8 cellular contexts compared by ENCODE assay signal in the genomic region with DNA sequence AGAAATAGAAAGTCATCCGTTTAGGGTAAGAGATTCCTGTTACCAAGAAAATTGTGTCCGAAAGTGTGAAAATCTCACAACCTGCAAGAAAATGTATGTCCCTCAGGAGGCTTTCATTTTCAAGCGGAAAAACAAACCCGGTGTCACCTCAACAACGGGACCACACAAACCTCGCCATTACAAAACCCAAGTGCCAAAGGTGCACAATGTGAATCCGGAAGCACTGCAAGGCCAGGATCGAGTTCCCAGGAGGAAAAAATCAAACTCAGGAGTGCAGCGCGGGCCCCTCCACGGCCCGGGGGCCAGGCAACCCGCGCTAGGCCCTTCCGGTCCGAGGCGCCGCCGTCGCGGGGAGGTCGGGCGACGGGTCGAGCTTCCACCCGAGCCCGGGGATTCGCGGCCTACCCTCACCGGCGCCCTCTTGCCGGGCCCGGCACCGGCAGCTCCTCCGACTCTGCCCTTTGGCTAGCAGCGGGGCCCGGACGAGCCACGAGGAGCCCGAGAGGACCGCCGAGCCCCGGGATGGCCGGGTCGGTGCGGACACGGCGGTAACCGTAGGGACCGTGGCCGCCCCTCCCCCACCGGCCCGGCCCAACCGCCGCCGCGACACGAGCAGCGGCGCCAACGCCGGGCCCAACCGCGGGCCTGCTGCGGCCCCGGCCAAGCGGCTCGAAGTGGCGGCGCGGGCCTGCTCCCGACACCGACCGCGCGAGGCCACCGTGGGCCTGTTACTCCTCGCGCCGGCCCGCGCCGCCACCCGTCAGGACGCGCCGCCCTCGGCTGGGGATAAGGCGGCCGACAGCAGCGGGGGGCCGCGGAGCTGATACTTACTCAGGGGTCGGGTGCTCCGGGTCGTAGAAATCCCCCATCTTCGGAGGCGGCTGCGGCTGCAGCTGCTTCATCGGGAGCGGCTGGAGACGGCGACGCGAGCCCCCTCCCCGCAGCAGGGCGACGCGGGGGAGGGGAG. TPM values are rescaled to one million over a fixed set of nuclear protein-coding genes. Genes with fewer than 3 reads are reported as not detected.
DNase-seq lines count a peak whose midpoint lies in the region; ATAC-seq, FAIRE-seq and TF ChIP-seq lines count a peak whose summit lies in the region.

No MANE protein-coding gene starts in this region.

- FAIRE-seq in pancreas (lab: Jason Lieb, UNC): no peak

- ATAC-seq in GM19025 (IDR thresholded peaks at IDR 0.05; ENCODE audit: low read depth, unreplicated experiment): peak; percentile 26
- ATAC-seq in HG03280 (IDR thresholded peaks at IDR 0.05; ENCODE audit: unreplicated experiment): peak; percentile 34
- peak; percentile 27 to 29 for ATAC-seq in activated naive CD4-positive, alpha-beta T cell treated with anti-CD3 and anti-CD28 coated beads, Interleukin-2, amount 50 U/mL, for 72 hours
- ATAC-seq in Right ventricle myocardium inferior: peak; percentile 30
- peak; percentile 39 to 65 (median 53) for ATAC-seq in pancreas

- 0 to 1% methylated on average over 66 to 108 of the region's 109 CpGs for WGBS in pancreas, 2 donors
- under 1% methylated on average over 109 of the region's 109 CpGs for WGBS in thymus

- no peaks in the 10 kb centered on the region for H3K9me3 ChIP-seq in SJCRH30 (replicated peaks)
- no peaks in the 10 kb centered on the region for H3K9me3 ChIP-seq in pancreas
- no peaks in the 10 kb centered on the region for H3K9me3 ChIP-seq in thymus (ENCODE audit: control insufficient read depth)

- H3K4me1 ChIP-seq in SJCRH30: peaks cover 7% of the 10 kb centered on the region; the same call in 1 of the 2 replicates
- H3K4me1 ChIP-seq in pancreas: peaks cover 24 to 50% (median 40%) of the 10 kb centered on the region in 3 donors
- H3K4me1 ChIP-seq in thymus (ENCODE audit: control insufficient read depth, insufficient read depth, low read length): peaks cover 9% of the 10 kb centered on the region

- H3K4me3 ChIP-seq in SJCRH30 (peak overlapping the region; percentile 92), pancreas (peak overlapping the region; percentile 90 to 97 (median 92)), thymus (ENCODE audit: low read length) (peak overlapping the region; percentile 96)

- H3K9me3 Mint-ChIP-seq in activated naive CD4-positive, alpha-beta T cell treated with anti-CD3 and anti-CD28 coated beads, Interleukin-2, amount 50 U/mL, for 72 hours: no peaks in the 10 kb centered on the region

- intact Hi-C loops in Right ventricle myocardium inferior (cut with DNase I): loop anchor here (10.0 kb wide), 1 partner anchor 121 kb away; the partner anchor contains the start of genes KIF9 and KLHL18
- intact Hi-C loops in pancreas (cut with DNase I): no loop called here

- TF ChIP-seq CTCF in pancreas (IDR thresholded peaks at IDR 0.05): no peak

- peaks cover 3% of the 10 kb centered on the region; the same call in 1 of the 2 replicates for H3K36me3 ChIP-seq in SJCRH30
- H3K36me3 ChIP-seq in pancreas: no peaks in the 10 kb centered on the region
- no peaks in the 10 kb centered on the region for H3K36me3 ChIP-seq in thymus (ENCODE audit: control insufficient read depth, insufficient read depth)

- H3K36me3 Mint-ChIP-seq in activated naive CD4-positive, alpha-beta T cell treated with anti-CD3 and anti-CD28 coated beads, Interleukin-2, amount 50 U/mL, for 72 hours: peaks cover 19 to 29% of the 10 kb centered on the region in 2 donors

- H3K27ac ChIP-seq in SJCRH30: peak overlapping the region; percentile 88
- H3K27ac ChIP-seq in pancreas: peak overlapping the region; percentile 90 to 95 (median 93)
- peak overlapping the region; percentile 96 for H3K27ac ChIP-seq in thymus (ENCODE audit: low read depth)

- H3K27ac Mint-ChIP-seq in activated naive CD4-positive, alpha-beta T cell treated with anti-CD3 and anti-CD28 coated beads, Interleukin-2, amount 50 U/mL, for 72 hours: peak overlapping the region; percentile 94 to 100

- DNase-seq in AG08396 (ENCODE audit: low spot score): peak; percentile 65
- peak; percentile 17 to 41 for DNase-seq in SJCRH30
- peak; percentile 63 to 75 for DNase-seq in activated naive CD4-positive, alpha-beta T cell treated with anti-CD3 and anti-CD28 coated beads, Interleukin-2, amount 50 U/mL, for 72 hours (ENCODE audit: low spot score in 2 of 2)
- peak; percentile 78 for DNase-seq in Right ventricle myocardium inferior (ENCODE audit: missing footprints)
- peak; percentile 41 to 87 (median 62) for DNase-seq in pancreas

- no peaks in the 10 kb centered on the region for H3K27me3 ChIP-seq in SJCRH30
- no peaks in the 10 kb centered on the region for H3K27me3 ChIP-seq in pancreas
- no peaks in the 10 kb centered on the region for H3K27me3 ChIP-seq in thymus (ENCODE audit: control insufficient read depth, insufficient read depth)

RNA-seq across cellular contexts. Expression of gene SETD2, which starts 0.6 kb away (rescaled TPM):
- total RNA-seq in SJCRH30 (2014; rRNA removed; shearing (Covaris generic)): 35.3 and 38.5 TPM in 2 replicates
- 10 to 100 TPM; 35.3 to 42.0 TPM for total RNA-seq in activated naive CD4-positive, alpha-beta T cell treated with anti-CD3 and anti-CD28 coated beads, Interleukin-2, amount 50 U/mL, for 72 hours
- total RNA-seq in Right ventricle myocardium inferior (26.7 TPM), pancreas (10 to 100 TPM; 20.5 to 35.3 (median 22.3) TPM)
- polyA plus RNA-seq in pancreas (10 to 100 TPM in 1 of 2 donors, 1 to 10 TPM in 1; 9.6 to 13.8 TPM), thymus (20.5 TPM)

Comparison
In these comparisons a context has a peak if more than half of its experiments do, and no peak if none do; other contexts are left out.
1. Peak in every context shown above with its lines: DNase-seq, ATAC-seq, H3K4me3 ChIP-seq and H3K27ac ChIP-seq.